19 cellular contexts compared by ENCODE assay signal in the genomic region with DNA sequence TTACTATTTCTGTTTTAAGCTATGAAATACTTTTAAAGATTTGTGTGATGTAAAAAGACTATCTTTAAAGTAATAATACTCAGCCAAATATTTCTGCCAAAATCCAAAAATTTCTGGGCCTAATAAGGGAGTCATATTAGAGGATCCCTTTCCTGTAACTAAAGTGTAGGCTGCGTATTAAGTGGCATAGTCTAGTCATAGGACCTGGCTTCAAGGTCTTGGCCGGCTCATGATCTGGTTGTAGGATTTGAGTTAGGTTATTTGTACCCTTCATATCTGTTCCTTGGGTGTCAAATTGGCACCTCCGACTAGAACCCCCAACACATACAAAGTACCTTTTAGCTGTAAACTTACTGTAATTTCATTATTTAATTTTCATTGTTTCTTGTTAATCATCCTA.
DNase-seq lines count a peak whose midpoint lies in the region; ATAC-seq and TF ChIP-seq lines count a peak whose summit lies in the region.
"Had no signal": no experiment of that assay in that cellular context is flagged by ENCODE, and none has a peak within 500 bp of the region (broad histone marks: within the 10 kb centered on the region; RNA-seq: fewer than 3 reads in every experiment).

No MANE protein-coding gene starts in this region.

- H3K27me3 ChIP-seq in cardiac muscle cell, result no peaks in the 10 kb centered on the region
- no peaks in the 10 kb centered on the region for H3K27me3 ChIP-seq in left ventricle myocardium inferior (ENCODE audit: low read depth)
- H3K27me3 ChIP-seq in Karpas-422 (ENCODE audit: low read length), result no peaks in the 10 kb centered on the region
- H3K27me3 ChIP-seq in gastrocnemius medialis, result no peaks in the 10 kb centered on the region
- H3K27me3 ChIP-seq: Peyer's patch, SJCRH30 had no signal

- no peak overlapping the region for H3K4me3 Mint-ChIP-seq in dendritic cell treated with granulocyte-macrophage colony-stimulating factor and Interleukin-4, amounts not matched to agents 40 ng/mL and 50 ng/mL, for 4 days
- H3K4me3 Mint-ChIP-seq: CD14-positive monocyte had no signal

- no peaks in the 10 kb centered on the region for H3K9me2 ChIP-seq in Karpas-422 (replicated peaks; ENCODE audit: insufficient read depth, low read length)

- H3K9me3 Mint-ChIP-seq in dendritic cell treated with granulocyte-macrophage colony-stimulating factor and Interleukin-4, amounts not matched to agents 40 ng/mL and 50 ng/mL, for 4 days, result no peaks in the 10 kb centered on the region
- H3K9me3 Mint-ChIP-seq: CD14-positive monocyte had no signal

- H3K4me1 ChIP-seq in cardiac muscle cell (ENCODE audit: low read depth), result peaks cover 25% of the 10 kb centered on the region
- peaks cover 90% of the 10 kb centered on the region for H3K4me1 ChIP-seq in left ventricle myocardium inferior
- peaks cover 35% of the 10 kb centered on the region for H3K4me1 ChIP-seq in Karpas-422 (ENCODE audit: low read length)
- peaks cover 82 to 85% of the 10 kb centered on the region in 2 donors for H3K4me1 ChIP-seq in gastrocnemius medialis
- H3K4me1 ChIP-seq: SJCRH30 had no signal

- TF ChIP-seq POLR2A in gastrocnemius medialis (IDR thresholded peaks at IDR 0.05), result no peak

- H3K4me3 ChIP-seq in cardiac muscle cell (no peak overlapping the region), left ventricle myocardium inferior (no peak overlapping the region), Karpas-422 (ENCODE audit: low read length) (no peak overlapping the region), gastrocnemius medialis (no peak overlapping the region)
- H3K4me3 ChIP-seq: Peyer's patch, SJCRH30 had no signal

- peaks cover 17% of the 10 kb centered on the region for H3K36me3 ChIP-seq in cardiac muscle cell
- peaks cover 14% of the 10 kb centered on the region for H3K36me3 ChIP-seq in left ventricle myocardium inferior
- H3K36me3 ChIP-seq in Karpas-422 (ENCODE audit: insufficient read depth, low read length), result peaks cover 25% of the 10 kb centered on the region; the same call in 1 of the 2 replicates
- no peaks in the 10 kb centered on the region for H3K36me3 ChIP-seq in gastrocnemius medialis
- H3K36me3 ChIP-seq: Peyer's patch had no signal

- no peak overlapping the region for H3K9ac ChIP-seq in Karpas-422 (ENCODE audit: low read length)
- H3K9ac ChIP-seq: KMS-11 had no signal

- DNase-seq in cardiac muscle cell (ENCODE audit: low read depth in 1 of 2, low spot score in 1 of 2) (no peak), left ventricle myocardium inferior (no peak), Karpas-422 (no peak), gastrocnemius medialis (no peak), T1000 (lab: John Stamatoyannopoulos, UW) (no peak), activated gamma-delta T cell treated with Interleukin-2 at 50 U/mL for 16 hours (no peak)
- DNase-seq: EL, GF-D8, IMR-90, NCI-H1105, NCI-H146, NCI-H2029, NCI-H345, NCI-H524 treated with DMSO at 0.1 percent for 48 hours, Peyer's patch, SJCRH30 had no signal

- H2AFZ ChIP-seq in Karpas-422 (ENCODE audit: low read length), result no peak overlapping the region

- H3K27me3 Mint-ChIP-seq in dendritic cell treated with granulocyte-macrophage colony-stimulating factor and Interleukin-4, amounts not matched to agents 40 ng/mL and 50 ng/mL, for 4 days, result no peaks in the 10 kb centered on the region

- in situ Hi-C loops in gastrocnemius medialis (cut with MboI; ENCODE audit: low sequenced_read_pairs in 4 of 4), result no loop called here

- peaks cover 37% of the 10 kb centered on the region for H3K4me1 Mint-ChIP-seq in dendritic cell treated with granulocyte-macrophage colony-stimulating factor and Interleukin-4, amounts not matched to agents 40 ng/mL and 50 ng/mL, for 4 days (ENCODE audit: low read depth)

- peak overlapping the region; percentile 34 for H3K27ac Mint-ChIP-seq in dendritic cell treated with granulocyte-macrophage colony-stimulating factor and Interleukin-4, amounts not matched to agents 40 ng/mL and 50 ng/mL, for 4 days

- H3K27ac ChIP-seq in cardiac muscle cell (peak overlapping the region; percentile 65), left ventricle myocardium inferior (replicated peaks) (no peak overlapping the region), Karpas-422 (ENCODE audit: low read length) (peak overlapping the region; percentile 27; the same call in 1 of the 2 replicates), gastrocnemius medialis (peak overlapping the region; percentile 56 to 65 (median 62))
- H3K27ac ChIP-seq: Peyer's patch, SJCRH30 had no signal

- H4K20me1 ChIP-seq in Karpas-422 (ENCODE audit: insufficient read depth, low read depth, low read length), result 0 out of 2 replicates have a peak, but pooled peaks cover 15% of the 10 kb centered on the region

- no peak overlapping the region for H3K4me2 ChIP-seq in Karpas-422 (ENCODE audit: low read depth, low read length, poor library complexity, severe bottlenecking)
- H3K4me2 ChIP-seq: KMS-11 had no signal

- intact Hi-C loops in left ventricle myocardium inferior (cut with micrococcal nuclease) (no loop called here), gastrocnemius medialis (cut with DNase I; ENCODE audit: low total_unique reads) (no loop called here)
- intact Hi-C loops in dendritic cell treated with granulocyte-macrophage colony-stimulating factor and Interleukin-4, amounts not matched to agents 40 ng/mL and 50 ng/mL, for 4 days (cut with micrococcal nuclease), result no loop called here

- peaks cover 97% of the 10 kb centered on the region for H3K79me2 ChIP-seq in Karpas-422 (ENCODE audit: low read length)

- H3K9me3 ChIP-seq in cardiac muscle cell (ENCODE audit: low read depth), result no peaks in the 10 kb centered on the region
- H3K9me3 ChIP-seq in left ventricle myocardium inferior (replicated peaks), result no peaks in the 10 kb centered on the region
- no peaks in the 10 kb centered on the region for H3K9me3 ChIP-seq in Karpas-422 (ENCODE audit: low read length)
- H3K9me3 ChIP-seq in gastrocnemius medialis, result no peaks in the 10 kb centered on the region
- H3K9me3 ChIP-seq: Peyer's patch, SJCRH30 had no signal

- no peak for TF ChIP-seq CTCF in cardiac muscle cell (IDR thresholded peaks at IDR 0.05; ENCODE audit: low read depth, low read length)
- TF ChIP-seq CTCF in left ventricle myocardium inferior (IDR thresholded peaks at IDR 0.05; ENCODE audit: borderline replicate concordance), result no peak
- TF ChIP-seq CTCF in gastrocnemius medialis (IDR thresholded peaks at IDR 0.05 in 4 of 5, conservative IDR thresholded peaks at IDR 0.05 in 1 of 5), result no peak

- ATAC-seq in gastrocnemius medialis, result peak; percentile 72 to 86

- peaks cover 47% of the 10 kb centered on the region for H3K36me3 Mint-ChIP-seq in dendritic cell treated with granulocyte-macrophage colony-stimulating factor and Interleukin-4, amounts not matched to agents 40 ng/mL and 50 ng/mL, for 4 days (ENCODE audit: low read depth)
